Comparison of ENCODE assay signal across 8 cellular contexts in genomic region chr15:51681303-51681963, GRCh38. TPM values are rescaled to one million over a fixed set of nuclear protein-coding genes. Genes with fewer than 3 reads are reported as not detected.
A peak's percentile ranks its signal among the peaks of the same experiment; 100 is the strongest.
DNase-seq lines count a peak whose midpoint lies in the region; ATAC-seq, FAIRE-seq and TF ChIP-seq lines count a peak whose summit lies in the region.

TSS of gene SCG3 (plus strand) at chr15:51681503. CDS start at chr15:51681756, 253 bp downstream.

- no peak within 1 kb of the TSS for H3K9ac ChIP-seq in MM.1S (ENCODE audit: low read length)

- DNase-seq in GM04504 (ENCODE audit: low read depth): peak; percentile 24
- DNase-seq in NCI-H2029 (lab: John Stamatoyannopoulos, UW): peak; percentile 52
- peak; percentile 18 for DNase-seq in activated CD4-positive, alpha-beta T cell treated with anti-CD3 and anti-CD28 coated beads for 1 hour
- peak; percentile 22 for DNase-seq in central memory CD8-positive, alpha-beta T cell (ENCODE audit: low spot score in 2 of 2)
- DNase-seq in inferior parietal cortex (ENCODE audit: extremely low spot score): peak; percentile 91
- peak; percentile 76 for DNase-seq in small intestine
- DNase-seq in MM.1S: no peak
- DNase-seq in SKM-1 treated with dmso at 0.1 percent for 144 hours (lab: John Stamatoyannopoulos, UW; ENCODE audit: unreplicated experiment): no peak

- no peaks in the 10 kb centered on the region for H4K20me1 ChIP-seq in MM.1S (ENCODE audit: insufficient read depth, low read length)

- no peaks in the 10 kb centered on the region for H3K9me3 Mint-ChIP-seq in central memory CD8-positive, alpha-beta T cell

- H3K27ac Mint-ChIP-seq in central memory CD8-positive, alpha-beta T cell (ENCODE audit: low read depth): no peak within 1 kb of the TSS

- H3K27me3 ChIP-seq in small intestine (ENCODE audit: control insufficient read depth in 2 of 2, insufficient read depth in 2 of 2, low read length in 2 of 2): peaks cover 0 to 7% of the 10 kb centered on the region in 2 donors
- H3K27me3 ChIP-seq in MM.1S (replicated peaks; ENCODE audit: insufficient read depth, low read length): no peaks in the 10 kb centered on the region

- 4 to 12% (median 10%) methylated on average over 37 to 38 of the region's 38 CpGs for WGBS in small intestine, 3 donors

- no peak within 1 kb of the TSS for H3K4me2 ChIP-seq in MM.1S (ENCODE audit: low read depth, low read length)

- FAIRE-seq in small intestine (lab: Jason Lieb, UNC): no peak

- H3K27me3 Mint-ChIP-seq in central memory CD8-positive, alpha-beta T cell: peaks cover 68% of the 10 kb centered on the region

- H3K36me3 Mint-ChIP-seq in central memory CD8-positive, alpha-beta T cell (ENCODE audit: insufficient read depth): no peaks in the 10 kb centered on the region

- no peaks in the 10 kb centered on the region for H3K36me3 ChIP-seq in small intestine (ENCODE audit: control insufficient read depth in 2 of 2, insufficient read depth in 2 of 2, low read length in 2 of 2)
- H3K36me3 ChIP-seq in MM.1S (replicated peaks; ENCODE audit: insufficient read depth, low read length): no peaks in the 10 kb centered on the region

- H2AFZ ChIP-seq in MM.1S (ENCODE audit: low read length): no peak within 1 kb of the TSS

- H3F3A ChIP-seq in MM.1S (ENCODE audit: insufficient read depth, low read length): no peaks in the 10 kb centered on the region

- H3K4me1 Mint-ChIP-seq in central memory CD8-positive, alpha-beta T cell: no peaks in the 10 kb centered on the region

- H3K4me3 ChIP-seq in small intestine (ENCODE audit: low read depth in 1 of 2, low read length in 2 of 2) (no peak within 1 kb of the TSS), MM.1S (ENCODE audit: low read length) (no peak within 1 kb of the TSS)

- H3K9me3 ChIP-seq in small intestine (ENCODE audit: control insufficient read depth, low read depth): no peaks in the 10 kb centered on the region
- no peaks in the 10 kb centered on the region for H3K9me3 ChIP-seq in MM.1S (replicated peaks; ENCODE audit: insufficient read depth, low read length)

- H3K4me1 ChIP-seq in small intestine (ENCODE audit: control insufficient read depth in 2 of 2, insufficient read depth in 1 of 2, low read depth in 1 of 2, low read length in 1 of 2): no peaks in the 10 kb centered on the region
- no peaks in the 10 kb centered on the region for H3K4me1 ChIP-seq in MM.1S (ENCODE audit: low read length)

- H3K79me2 ChIP-seq in MM.1S (ENCODE audit: low read length): no peaks in the 10 kb centered on the region

- no peak for TF ChIP-seq CTCF in MM.1S (IDR thresholded peaks at IDR 0.05; ENCODE audit: low read length)

- ATAC-seq in central memory CD8-positive, alpha-beta T cell (replicated peaks; ENCODE audit: extremely low read depth, poor library complexity, severe bottlenecking): no peak

- H3K27ac ChIP-seq in small intestine (ENCODE audit: low read depth in 1 of 2, low read length in 1 of 2) (no peak within 1 kb of the TSS), MM.1S (ENCODE audit: low read length) (no peak within 1 kb of the TSS)

- H3K9me2 ChIP-seq in MM.1S (replicated peaks; ENCODE audit: insufficient read depth, low read length): no peaks in the 10 kb centered on the region

- no peak within 1 kb of the TSS for H3K4me3 Mint-ChIP-seq in central memory CD8-positive, alpha-beta T cell

RNA-seq across cellular contexts. Expression of gene SCG3, which starts in this region (rescaled TPM):
- polyA plus RNA-seq in small intestine: 1 to 10 TPM in 1 of 3 donors, under 1 TPM in 1, not detected in 1; 0.27 to 4.7 TPM

Comparison
In these comparisons a context has a peak if more than half of its experiments do, and no peak if none do; other contexts are left out.
1. DNase-seq: peak in GM04504 (single experiment), NCI-H2029 (single experiment), activated CD4-positive, alpha-beta T cell treated with anti-CD3 and anti-CD28 coated beads for 1 hour (single experiment), central memory CD8-positive, alpha-beta T cell (2 of 2), inferior parietal cortex (single experiment) and small intestine (single experiment); none in MM.1S (single experiment) and SKM-1 treated with dmso at 0.1 percent for 144 hours (single experiment).